Comparison of ENCODE assay signal across 1 cellular context in genomic region chr5:1513326-1514026, GRCh38.
TF ChIP-seq lines count a peak whose summit lies in the region.

No MANE protein-coding gene starts in this region.

TF ChIP-seq in HepG2, 621 proteins besides CTCF, POLR2A, EP300 and RAD21:
- no peak for TF ChIP-seq ZFP36L1 (CRISPR knock-in tag; IDR thresholded peaks at IDR 0.05)
- TF ChIP-seq SIX4 (CRISPR knock-in tag; IDR thresholded peaks at IDR 0.05): no peak
- TF ChIP-seq SP4 (CRISPR knock-in tag; IDR thresholded peaks at IDR 0.05): no peak
- no peak for TF ChIP-seq ZNF224 (CRISPR knock-in tag; IDR thresholded peaks at IDR 0.05)
- TF ChIP-seq SMC3 (IDR thresholded peaks at IDR 0.05; ENCODE audit: low read length): no peak
- no peak for TF ChIP-seq KDM1A (CRISPR knock-in tag; IDR thresholded peaks at IDR 0.05)
TF ChIP-seq in HepG2: peak in this region for 0.
